ENCODE assay signal across 20 cellular contexts in the genomic region with DNA sequence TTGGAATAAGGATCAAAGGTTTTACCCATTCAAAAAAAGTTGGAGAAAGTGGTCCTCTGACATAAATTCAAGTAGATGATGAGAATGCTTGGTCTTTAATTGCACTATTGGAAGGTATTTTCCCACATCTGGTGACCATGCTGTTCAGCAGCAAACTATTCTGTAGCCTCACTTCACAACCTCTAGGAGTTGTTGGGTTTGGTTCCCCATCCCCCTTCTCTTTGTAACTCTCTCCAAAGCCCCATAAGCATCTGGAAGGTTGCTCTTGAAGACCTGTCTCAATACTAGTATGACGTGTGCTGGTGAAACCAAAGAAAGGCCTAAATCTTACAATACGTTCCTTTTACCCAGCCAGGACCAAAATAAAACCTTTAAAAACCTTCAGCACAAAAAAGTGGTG. TPM values are rescaled to one million over a fixed set of nuclear protein-coding genes. Genes with fewer than 3 reads are reported as not detected.
DNase-seq lines count a peak whose midpoint lies in the region; ATAC-seq and TF ChIP-seq lines count a peak whose summit lies in the region.
"Had no signal": no experiment of that assay in that cellular context is flagged by ENCODE, and none has a peak within 500 bp of the region (broad histone marks: within the 10 kb centered on the region; RNA-seq: fewer than 3 reads in every experiment).

No MANE protein-coding gene starts in this region.

- H3F3A ChIP-seq in SK-N-SH (replicated peaks; ENCODE audit: insufficient read depth) = peaks cover 20% of the 10 kb centered on the region

- DNase-seq in SK-N-SH = no peak
- no peak for DNase-seq in left ventricle myocardium superior
- DNase-seq in NCI-H446 (lab: John Stamatoyannopoulos, UW) = no peak
- DNase-seq in stomach = no peak
- DNase-seq: 8988T, DMS153, H9, Karpas-422, NCI-H1417 treated with DMSO at 0.1 percent for 48 hours, NCI-H187 treated with DMSO at 0.1 percent for 48 hours, NCI-H2227 treated with DMSO at 0.1 percent for 48 hours, NCI-H526 had no signal

- H3K4me1 Mint-ChIP-seq in brain = peaks cover 99% of the 10 kb centered on the region

- H3K9ac ChIP-seq in SK-N-SH = no peak overlapping the region

- H3K4me3 Mint-ChIP-seq in brain = peak overlapping the region in 3 of 5 experiments; percentile 25 to 35 (median 25)
- H3K4me3 Mint-ChIP-seq: B cell, H9, IgD-negative memory B cell had no signal

- TF ChIP-seq EP300 in SK-N-SH (IDR thresholded peaks at IDR 0.05; ENCODE audit: borderline replicate concordance in 1 of 2, low read depth in 1 of 2, low read length in 1 of 2) (no peak), stomach (IDR thresholded peaks at IDR 0.05) (no peak)

- H3K27ac Mint-ChIP-seq in brain = peak overlapping the region in 1 of 5 experiments; percentile 21
- H3K27ac Mint-ChIP-seq: B cell, H9, IgD-negative memory B cell had no signal

- H3K4me2 ChIP-seq in SK-N-SH = peak overlapping the region; percentile 61

- no peaks in the 10 kb centered on the region for H3K9me3 Mint-ChIP-seq in brain
- H3K9me3 Mint-ChIP-seq: H9, IgD-negative memory B cell had no signal

- CTCF ChIA-PET in SK-N-SH (lab: Yijun Ruan, JAX) = interaction anchor here (3.7 to 24.4 kb wide), 2 partner anchors 9 to 14 kb away, joined by 13 to 409 read pairs; a partner anchor contains a TSS

- TF ChIP-seq RAD21 in SK-N-SH (IDR thresholded peaks at IDR 0.05; ENCODE audit: low read length) = no peak

- peaks cover 100% of the 10 kb centered on the region for H4K20me1 ChIP-seq in SK-N-SH (ENCODE audit: insufficient read depth)

- peaks cover 59 to 86% of the 10 kb centered on the region in 2 experiments for H3K36me3 ChIP-seq in SK-N-SH (replicated peaks in 1 of 2; ENCODE audit: control insufficient read depth in 1 of 2, insufficient read depth in 2 of 2, low read length in 1 of 2)
- H3K36me3 ChIP-seq in neuron (ENCODE audit: insufficient read depth, low read length) = peaks cover 97% of the 10 kb centered on the region
- peaks cover 3 to 27% (median 24%) of the 10 kb centered on the region in 4 donors for H3K36me3 ChIP-seq in stomach

- H3K27me3 ChIP-seq in SK-N-SH (ENCODE audit: insufficient read depth) (no peaks in the 10 kb centered on the region), neuron (ENCODE audit: insufficient read depth, low read length) (no peaks in the 10 kb centered on the region), stomach (no peaks in the 10 kb centered on the region)
- H3K27me3 ChIP-seq: SJSA1 had no signal

- H3K36me3 Mint-ChIP-seq in brain = peaks cover 87% of the 10 kb centered on the region

- H2AFZ ChIP-seq in SK-N-SH (ENCODE audit: low read depth) = no peak overlapping the region
- no peak overlapping the region for H2AFZ ChIP-seq in neuron (ENCODE audit: low read depth, low read length)

- H3K27me3 Mint-ChIP-seq in brain = peaks cover 2% of the 10 kb centered on the region
- H3K27me3 Mint-ChIP-seq: B cell, IgD-negative memory B cell had no signal

- ATAC-seq in SK-N-SH treated with all-trans-retinoic acid at 6 μM for 48 hours = no peak
- ATAC-seq in GM19467 (IDR thresholded peaks at IDR 0.05; ENCODE audit: unreplicated experiment) = no peak
- ATAC-seq in left ventricle myocardium superior = no peak
- ATAC-seq: Panc1 had no signal

- no peaks in the 10 kb centered on the region for H3K9me3 ChIP-seq in SK-N-SH
- H3K9me3 ChIP-seq in neuron (ENCODE audit: low read length) = no peaks in the 10 kb centered on the region
- H3K9me3 ChIP-seq in stomach = no peaks in the 10 kb centered on the region
- H3K9me3 ChIP-seq: SJSA1 had no signal

- TF ChIP-seq CTCF in SK-N-SH (IDR thresholded peaks at IDR 0.05) (no peak), brain (conservative IDR thresholded peaks at IDR 0.05) (no peak), stomach (IDR thresholded peaks at IDR 0.05) (no peak)

- H3K4me3 ChIP-seq in SK-N-SH (ENCODE audit: low read depth in 2 of 2, low read length in 1 of 2) (peak overlapping the region in 1 of 2 experiments; percentile 30; a peak in 1 of 4 replicates), neuron (ENCODE audit: low read length) (peak overlapping the region; percentile 15), stomach (no peak overlapping the region)
- H3K4me3 ChIP-seq: SJSA1 had no signal

- WGBS in SK-N-SH (ENCODE audit: low lambda C conversion rate) = 97% methylated on average over 2 of the region's 2 CpGs
- 32 to 65% (median 55%) methylated on average over 2 of the region's 2 CpGs for WGBS in stomach, 5 donors

- POLR2A ChIA-PET in SK-N-SH (lab: Yijun Ruan, JAX) = no interaction called here

- peaks cover 100% of the 10 kb centered on the region for H3K79me2 ChIP-seq in SK-N-SH (ENCODE audit: insufficient read depth)

- no peak overlapping the region for H3K27ac ChIP-seq in SK-N-SH (ENCODE audit: low read depth in 2 of 2, low read length in 1 of 2)
- no peak overlapping the region for H3K27ac ChIP-seq in stomach
- H3K27ac ChIP-seq: SJSA1 had no signal

- intact Hi-C loops in left ventricle myocardium superior (cut with micrococcal nuclease) (no loop called here), stomach (cut with DNase I; ENCODE audit: low total_unique reads) (no loop called here)

- no peak for TF ChIP-seq POLR2A in stomach (IDR thresholded peaks at IDR 0.05)

- H3K9me2 ChIP-seq in SK-N-SH = no peaks in the 10 kb centered on the region

- H3K4me1 ChIP-seq in SK-N-SH (ENCODE audit: control insufficient read depth in 1 of 2, insufficient read depth in 2 of 2, low read depth in 1 of 2, low read length in 1 of 2) = peaks cover 18 to 68% of the 10 kb centered on the region in 2 experiments; a peak in 3 of 4 replicates
- peaks cover 75% of the 10 kb centered on the region for H3K4me1 ChIP-seq in neuron (ENCODE audit: insufficient read depth, low read length)
- peaks cover 61 to 98% (median 79%) of the 10 kb centered on the region in 4 donors for H3K4me1 ChIP-seq in stomach

TF ChIP-seq in SK-N-SH, 30 proteins besides CTCF, POLR2A, EP300 and RAD21:
- TF ChIP-seq, protein P1, sequence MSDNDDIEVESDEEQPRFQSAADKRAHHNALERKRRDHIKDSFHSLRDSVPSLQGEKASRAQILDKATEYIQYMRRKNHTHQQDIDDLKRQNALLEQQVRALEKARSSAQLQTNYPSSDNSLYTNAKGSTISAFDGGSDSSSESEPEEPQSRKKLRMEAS (IDR thresholded peaks at IDR 0.05; ENCODE audit: low read depth) = peak; percentile 35; the same call in 1 of the 2 replicates
- TF ChIP-seq, protein P2, sequence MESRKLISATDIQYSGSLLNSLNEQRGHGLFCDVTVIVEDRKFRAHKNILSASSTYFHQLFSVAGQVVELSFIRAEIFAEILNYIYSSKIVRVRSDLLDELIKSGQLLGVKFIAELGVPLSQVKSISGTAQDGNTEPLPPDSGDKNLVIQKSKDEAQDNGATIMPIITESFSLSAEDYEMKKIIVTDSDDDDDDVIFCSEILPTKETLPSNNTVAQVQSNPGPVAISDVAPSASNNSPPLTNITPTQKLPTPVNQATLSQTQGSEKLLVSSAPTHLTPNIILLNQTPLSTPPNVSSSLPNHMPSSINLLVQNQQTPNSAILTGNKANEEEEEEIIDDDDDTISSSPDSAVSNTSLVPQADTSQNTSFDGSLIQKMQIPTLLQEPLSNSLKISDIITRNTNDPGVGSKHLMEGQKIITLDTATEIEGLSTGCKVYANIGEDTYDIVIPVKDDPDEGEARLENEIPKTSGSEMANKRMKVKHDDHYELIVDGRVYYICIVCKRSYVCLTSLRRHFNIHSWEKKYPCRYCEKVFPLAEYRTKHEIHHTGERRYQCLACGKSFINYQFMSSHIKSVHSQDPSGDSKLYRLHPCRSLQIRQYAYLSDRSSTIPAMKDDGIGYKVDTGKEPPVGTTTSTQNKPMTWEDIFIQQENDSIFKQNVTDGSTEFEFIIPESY (IDR thresholded peaks at IDR 0.05; ENCODE audit: borderline replicate concordance, low read depth) = no peak

TF ChIP-seq in SK-N-SH treated with all-trans-retinoic acid at 6 μM for 48 hours, 23 proteins besides CTCF, POLR2A, EP300 and RAD21 (continues in another document):
- TF ChIP-seq, protein P3, sequence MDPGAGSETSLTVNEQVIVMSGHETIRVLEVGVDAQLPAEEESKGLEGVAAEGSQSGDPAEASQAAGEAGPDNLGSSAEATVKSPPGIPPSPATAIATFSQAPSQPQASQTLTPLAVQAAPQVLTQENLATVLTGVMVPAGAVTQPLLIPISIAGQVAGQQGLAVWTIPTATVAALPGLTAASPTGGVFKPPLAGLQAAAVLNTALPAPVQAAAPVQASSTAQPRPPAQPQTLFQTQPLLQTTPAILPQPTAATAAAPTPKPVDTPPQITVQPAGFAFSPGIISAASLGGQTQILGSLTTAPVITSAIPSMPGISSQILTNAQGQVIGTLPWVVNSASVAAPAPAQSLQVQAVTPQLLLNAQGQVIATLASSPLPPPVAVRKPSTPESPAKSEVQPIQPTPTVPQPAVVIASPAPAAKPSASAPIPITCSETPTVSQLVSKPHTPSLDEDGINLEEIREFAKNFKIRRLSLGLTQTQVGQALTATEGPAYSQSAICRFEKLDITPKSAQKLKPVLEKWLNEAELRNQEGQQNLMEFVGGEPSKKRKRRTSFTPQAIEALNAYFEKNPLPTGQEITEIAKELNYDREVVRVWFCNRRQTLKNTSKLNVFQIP (CRISPR knock-in tag; IDR thresholded peaks at IDR 0.05; ENCODE audit: borderline replicate concordance, low read depth) = no peak
- no peak for TF ChIP-seq BACH2 (CRISPR knock-in tag; IDR thresholded peaks at IDR 0.05; ENCODE audit: borderline replicate concordance)
- TF ChIP-seq GLIS3 (CRISPR knock-in tag; IDR thresholded peaks at IDR 0.05) = no peak
- no peak for TF ChIP-seq TOX (CRISPR knock-in tag; IDR thresholded peaks at IDR 0.05; ENCODE audit: borderline replicate concordance)
- no peak for TF ChIP-seq ZNF565 (CRISPR knock-in tag; conservative IDR thresholded peaks at IDR 0.05; ENCODE audit: low read depth)

RNA-seq across cellular contexts. Expression of a gene that starts 8.5 kb away (rescaled TPM):
- polyA plus RNA-seq in SK-N-SH (2012; rRNA removed) (72.6 and 86.7 TPM in 2 replicates), brain (ENCODE audit: insufficient read depth, low read depth, low replicate concordance) (24.9 TPM), stomach (10 to 100 TPM in 2 of 3 donors, 1 to 10 TPM in 1; 8.4 to 14.2 (median 13.7) TPM)
- 71.7 and 77.5 TPM in 2 replicates for polyA plus RNA-seq in SK-N-SH (2012; cell fraction: cytosol; rRNA removed)
- 242 and 373 TPM in 2 replicates for polyA plus RNA-seq in SK-N-SH (2012; cell fraction: nucleus; rRNA removed)
- total RNA-seq in left ventricle myocardium superior (14.3 TPM), stomach (100 to 1,000 TPM in 1 of 5 donors, 10 to 100 TPM in 4; 48.3 to 215 (median 79.9) TPM)
